Comparison of ENCODE assay signal across 9 cellular contexts in the genomic region with DNA sequence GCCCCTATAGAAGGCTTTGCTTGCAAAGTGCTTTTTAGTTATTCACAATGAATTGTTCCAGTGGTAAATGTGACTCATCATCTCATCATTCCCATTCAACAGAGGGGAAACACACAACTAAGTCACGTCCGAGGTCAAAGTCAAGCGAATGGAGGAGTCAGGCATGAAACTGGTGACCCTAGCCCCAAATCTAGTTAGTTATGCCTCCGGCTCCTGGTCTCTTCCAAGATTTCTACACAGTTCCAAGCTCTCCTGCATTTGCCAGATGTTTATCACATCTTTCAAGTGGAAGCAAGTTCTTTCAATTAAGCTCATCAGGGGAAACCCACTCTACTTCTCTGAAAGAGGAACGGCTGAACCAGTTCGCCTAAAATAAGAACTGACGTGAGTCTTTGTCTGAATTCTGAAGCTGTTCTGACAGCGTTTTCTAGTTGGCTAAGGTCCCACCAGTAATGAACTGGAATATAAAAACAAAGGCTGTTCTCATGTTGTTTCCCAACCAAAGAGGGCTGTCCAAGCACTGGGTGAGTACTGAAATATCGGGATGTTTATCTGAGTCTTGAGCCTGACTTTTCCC.
DNase-seq lines count a peak whose midpoint lies in the region; ATAC-seq, FAIRE-seq and TF ChIP-seq lines count a peak whose summit lies in the region.
"Had no signal": no experiment of that assay in that cellular context is flagged by ENCODE, and none has a peak within 500 bp of the region (broad histone marks: within the 10 kb centered on the region; RNA-seq: fewer than 3 reads in every experiment).

No MANE protein-coding gene starts in this region.

- peaks cover 26% of the 10 kb centered on the region for H3K4me1 Mint-ChIP-seq in astrocyte (ENCODE audit: low read depth, unreplicated experiment)
- peaks cover 5% of the 10 kb centered on the region for H3K4me1 Mint-ChIP-seq in CD4-positive, alpha-beta T cell (ENCODE audit: low read depth)

- DNase-seq in astrocyte (ENCODE audit: low read depth) (peak; percentile 73), pons (ENCODE audit: low spot score) (peak; percentile 83), middle frontal gyrus (ENCODE audit: extremely low spot score, low spot score) (no peak)
- DNase-seq in CD4-positive, alpha-beta T cell: no peak
- DNase-seq in stimulated activated naive CD4-positive, alpha-beta T cell treated with Interleukin-2 at 50 U/mL for 16 hours (lab: John Stamatoyannopoulos, UW): no peak
- DNase-seq: activated CD4-positive, alpha-beta T cell treated with anti-CD3 and anti-CD28 coated beads, Interleukin-2, amount 50 U/mL, for 4 hours; pancreas had no signal

- CTCF ChIA-PET in CD4-positive, alpha-beta T cell (lab: Charles Lee): no interaction called here

- no peaks in the 10 kb centered on the region for H4K20me1 ChIP-seq in astrocyte (ENCODE audit: insufficient read depth, low read length)

- H3K27me3 Mint-ChIP-seq in astrocyte (ENCODE audit: low read depth, unreplicated experiment): no peaks in the 10 kb centered on the region
- peaks cover 26% of the 10 kb centered on the region for H3K27me3 Mint-ChIP-seq in CD4-positive, alpha-beta T cell

- H3K4me2 ChIP-seq in astrocyte (ENCODE audit: low read length): peak overlapping the region; percentile 32

- H3K4me3 Mint-ChIP-seq in astrocyte (ENCODE audit: unreplicated experiment): no peak overlapping the region
- no peak overlapping the region for H3K4me3 Mint-ChIP-seq in CD4-positive, alpha-beta T cell

- intact Hi-C loops in CD4-positive, alpha-beta T cell (cut with DNase I, micrococcal nuclease): no loop called here

- ATAC-seq in GM18907 (IDR thresholded peaks at IDR 0.05; ENCODE audit: unreplicated experiment): peak; percentile 67
- ATAC-seq in HG02623 (IDR thresholded peaks at IDR 0.05; ENCODE audit: unreplicated experiment): peak; percentile 69
- ATAC-seq in CD4-positive, alpha-beta T cell (ENCODE audit: poor library complexity): no peak

- H3K79me2 ChIP-seq in astrocyte (ENCODE audit: insufficient read depth, low read length): no peaks in the 10 kb centered on the region

- H2AFZ ChIP-seq in astrocyte (ENCODE audit: low read depth, low read length): peak overlapping the region; percentile 45

- POLR2A ChIA-PET in CD4-positive, alpha-beta T cell (lab: Charles Lee): no interaction called here

- no peak overlapping the region for H3K9ac ChIP-seq in astrocyte (ENCODE audit: low read length)

- H3K27ac Mint-ChIP-seq in astrocyte (ENCODE audit: unreplicated experiment): no peak overlapping the region
- no peak overlapping the region for H3K27ac Mint-ChIP-seq in CD4-positive, alpha-beta T cell

- TF ChIP-seq CTCF in astrocyte (IDR thresholded peaks at IDR 0.05; ENCODE audit: insufficient read depth, low read depth, low read length): no peak
- no peak for TF ChIP-seq CTCF in CD4-positive, alpha-beta T cell (IDR thresholded peaks at IDR 0.05)

- H3K4me1 ChIP-seq in astrocyte (ENCODE audit: insufficient read depth, low read length): peaks cover 17% of the 10 kb centered on the region
- H3K4me1 ChIP-seq: pancreas had no signal

- no peaks in the 10 kb centered on the region for H3K36me3 ChIP-seq in astrocyte (ENCODE audit: insufficient read depth, low read length)
- H3K36me3 ChIP-seq: pancreas had no signal

- no peaks in the 10 kb centered on the region for H3K36me3 Mint-ChIP-seq in astrocyte (ENCODE audit: low read depth, unreplicated experiment)
- no peaks in the 10 kb centered on the region for H3K36me3 Mint-ChIP-seq in CD4-positive, alpha-beta T cell (ENCODE audit: low read depth)

- no peaks in the 10 kb centered on the region for H3K9me3 Mint-ChIP-seq in astrocyte (ENCODE audit: unreplicated experiment)
- no peaks in the 10 kb centered on the region for H3K9me3 Mint-ChIP-seq in CD4-positive, alpha-beta T cell

- H3K27me3 ChIP-seq in astrocyte (ENCODE audit: insufficient read depth, low read length): no peaks in the 10 kb centered on the region
- H3K27me3 ChIP-seq in CD4-positive, alpha-beta T cell (ENCODE audit: control insufficient read depth, insufficient read depth, low read length): no peaks in the 10 kb centered on the region
- H3K27me3 ChIP-seq: pancreas had no signal

- H3K9me3 ChIP-seq in astrocyte (ENCODE audit: insufficient read depth, low read depth, low read length): no peaks in the 10 kb centered on the region
- no peaks in the 10 kb centered on the region for H3K9me3 ChIP-seq in CD4-positive, alpha-beta T cell (ENCODE audit: control insufficient read depth, low read length)
- H3K9me3 ChIP-seq: pancreas had no signal

- no peak for FAIRE-seq in astrocyte (lab: Jason Lieb, UNC)
- FAIRE-seq: pancreas had no signal

- peak overlapping the region; percentile 28 for H3K27ac ChIP-seq in astrocyte (ENCODE audit: low read depth, low read length)
- H3K27ac ChIP-seq in CD4-positive, alpha-beta T cell (ENCODE audit: low read depth, low read length): no peak overlapping the region
- H3K27ac ChIP-seq: pancreas had no signal

- H3K4me3 ChIP-seq in astrocyte (ENCODE audit: insufficient read depth, low read depth, low read length): no peak overlapping the region
- H3K4me3 ChIP-seq: pancreas had no signal

Comparison
In these comparisons a context has a peak if more than half of its experiments do, and no peak if none do; other contexts are left out.
1. DNase-seq: peak in astrocyte (single experiment) and pons (single experiment); none in CD4-positive, alpha-beta T cell (0 of 10), middle frontal gyrus (single experiment) and stimulated activated naive CD4-positive, alpha-beta T cell treated with Interleukin-2 at 50 U/mL for 16 hours (single experiment).